In the genomic region with DNA sequence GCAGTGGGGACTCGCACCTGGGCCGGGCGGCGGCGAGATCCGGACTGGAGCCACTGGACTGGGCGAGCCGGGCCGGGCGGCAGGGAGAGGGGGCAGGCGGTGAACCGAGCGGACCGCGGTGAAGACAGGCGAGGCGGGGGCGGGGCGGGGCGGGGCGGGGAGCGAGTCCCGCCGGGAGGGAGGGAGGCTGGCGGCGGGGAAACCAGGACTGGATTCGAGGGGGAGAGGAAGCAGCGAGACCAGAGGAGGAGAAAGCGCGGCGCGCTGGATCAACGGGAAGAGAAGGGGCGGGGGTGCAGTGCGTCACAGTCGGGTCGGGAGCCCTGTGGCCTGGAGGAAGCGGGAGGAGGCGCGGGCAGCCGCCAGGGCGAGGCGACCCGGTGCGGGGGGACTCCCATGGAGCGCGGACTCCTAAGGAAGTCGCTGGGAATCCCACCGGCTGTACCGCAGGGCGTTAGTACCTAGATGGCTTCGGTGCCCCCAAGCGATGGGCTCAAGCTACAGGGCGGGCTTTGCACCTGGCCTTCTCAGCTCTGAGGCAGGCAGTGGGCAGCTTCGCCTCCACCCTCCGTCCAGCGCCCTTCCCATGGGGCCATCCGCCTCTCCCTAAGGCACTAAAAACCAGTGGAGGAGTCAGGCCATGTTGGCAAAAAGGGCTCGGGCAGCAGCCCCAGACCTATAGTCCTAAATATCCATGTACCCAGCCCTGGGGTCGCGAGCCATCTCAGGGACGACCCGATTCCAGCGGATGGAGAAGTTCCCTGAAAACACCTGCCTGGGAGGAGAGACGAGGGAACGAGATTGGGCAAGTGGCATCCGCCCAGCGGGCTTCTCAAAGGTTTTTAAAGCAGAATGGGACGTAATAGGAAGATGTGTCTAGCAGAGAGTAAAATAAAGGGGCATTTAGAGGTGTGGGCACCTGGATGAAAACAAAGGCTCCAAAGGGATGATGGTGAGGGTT, we compare ENCODE assay signal across 8 cellular contexts. TPM values are rescaled to one million over a fixed set of nuclear protein-coding genes. Genes with fewer than 3 reads are reported as not detected.
DNase-seq lines count a peak whose midpoint lies in the region; ATAC-seq, FAIRE-seq and TF ChIP-seq lines count a peak whose summit lies in the region.

A gene (minus strand): TSS at position 126 of the 961 bp plus-strand sequence. CDS start 233 bp downstream, outside the sequence.

- H4K20me1 ChIP-seq in Loucy (ENCODE audit: insufficient read depth, low read length, poor library complexity, severe bottlenecking), result no peaks in the 10 kb centered on the region
- H4K20me1 ChIP-seq in HepG2 (ENCODE audit: insufficient read depth, low read length), result no peaks in the 10 kb centered on the region
- no peaks in the 10 kb centered on the region for H4K20me1 ChIP-seq in PC-9 (ENCODE audit: insufficient read depth)

- peaks cover 20% of the 10 kb centered on the region for H3K27me3 Mint-ChIP-seq in stimulated activated naive CD8-positive, alpha-beta T cell treated with anti-CD3 and anti-CD28 coated beads, Interleukin-15, Interleukin-2, amounts not matched to agents 100 ng/mL and 50 ng/mL, for 24 hours

- CTCF ChIA-PET in HepG2 (lab: Yijun Ruan, JAX; ENCODE audit: low intra/inter-chr PET ratio, low total read pairs), result no interaction called here
- CTCF ChIA-PET in PC-9 (lab: Charles Lee), result no interaction called here

- H3K4me3 ChIP-seq in Loucy (ENCODE audit: low read length, poor library complexity, severe bottlenecking) (peak within 1 kb of the TSS; percentile 65), dorsolateral prefrontal cortex (peak within 1 kb of the TSS; percentile 52 to 85 (median 68)), HepG2 (replicated peaks in 1 of 3; ENCODE audit: insufficient read depth in 1 of 3, low read depth in 2 of 3, low read length in 3 of 3) (peak within 1 kb of the TSS in 2 of 3 experiments; percentile 13 to 40; a peak in 3 of 6 replicates), PC-9 (no peak within 1 kb of the TSS)

- H3K9ac ChIP-seq in Loucy (ENCODE audit: low read depth, low read length, poor library complexity, severe bottlenecking) (no peak within 1 kb of the TSS), HepG2 (ENCODE audit: insufficient read depth, low read depth, low read length) (no peak within 1 kb of the TSS)

- DNase-seq in DMS 273 treated with DMSO at 0.1 percent for 48 hours (lab: John Stamatoyannopoulos, UW), result peak; percentile 36
- peak; percentile 26 for DNase-seq in SIG-M5 (lab: John Stamatoyannopoulos, UW)
- peak; percentile 43 to 89 (median 80) for DNase-seq in dorsolateral prefrontal cortex
- DNase-seq in HepG2 (ENCODE audit: low spot score), result no peak
- no peak for DNase-seq in PC-9

- H3K9me3 Mint-ChIP-seq in stimulated activated naive CD8-positive, alpha-beta T cell treated with anti-CD3 and anti-CD28 coated beads, Interleukin-15, Interleukin-2, amounts not matched to agents 100 ng/mL and 50 ng/mL, for 24 hours, result no peaks in the 10 kb centered on the region

- POLR2A ChIA-PET in HepG2 (lab: Yijun Ruan, JAX), result no interaction called here
- POLR2A ChIA-PET in PC-9 (lab: Charles Lee; ENCODE audit: unreplicated experiment), result no interaction called here

- ATAC-seq in HepG2 (peak; percentile 56), HG02981 (IDR thresholded peaks at IDR 0.05; ENCODE audit: unreplicated experiment) (no peak)

- H3K36me3 Mint-ChIP-seq in stimulated activated naive CD8-positive, alpha-beta T cell treated with anti-CD3 and anti-CD28 coated beads, Interleukin-15, Interleukin-2, amounts not matched to agents 100 ng/mL and 50 ng/mL, for 24 hours (ENCODE audit: low read depth), result no peaks in the 10 kb centered on the region

- no peak for FAIRE-seq in HepG2 (lab: Jason Lieb, UNC)

- no peaks in the 10 kb centered on the region for H3K9me2 ChIP-seq in Loucy (replicated peaks; ENCODE audit: low read depth, low read length)
- H3K9me2 ChIP-seq in PC-9 (ENCODE audit: insufficient read depth), result no peaks in the 10 kb centered on the region

- peak within 1 kb of the TSS in 55 of 59 donors; percentile 36 to 95 (median 84) for H3K27ac ChIP-seq in dorsolateral prefrontal cortex
- no peak within 1 kb of the TSS for H3K27ac ChIP-seq in HepG2 (ENCODE audit: extremely low read length, insufficient read depth, low read length)
- H3K27ac ChIP-seq in PC-9, result no peak within 1 kb of the TSS

- H3K27ac Mint-ChIP-seq in stimulated activated naive CD8-positive, alpha-beta T cell treated with anti-CD3 and anti-CD28 coated beads, Interleukin-15, Interleukin-2, amounts not matched to agents 100 ng/mL and 50 ng/mL, for 24 hours, result no peak within 1 kb of the TSS

- H3K4me2 ChIP-seq in Loucy (ENCODE audit: low read depth, low read length, poor library complexity, severe bottlenecking), result peak within 1 kb of the TSS; percentile 57
- H3K4me2 ChIP-seq in HepG2 (ENCODE audit: low read depth, low read length), result peak within 1 kb of the TSS; percentile 36; the same call in 1 of the 2 replicates
- H3K4me2 ChIP-seq in PC-9, result no peak within 1 kb of the TSS

- no TSS peak for BruUV-seq in HepG2 (replicated peaks; lab: Mats Ljungman, UMichigan)
- BruUV-seq in PC-9 (replicated peaks; lab: Mats Ljungman, UMichigan), result no TSS peak

- in situ Hi-C loops in HepG2 (cut with HindIII; ENCODE audit: extremely low pct_ligation_motif_present, low pct_unique_long_range_greater_than_20kb), result no loop called here

- 12% methylated on average over 47 of the region's 69 CpGs for WGBS in HepG2 (ENCODE audit: low lambda C conversion rate)

- H2AFZ ChIP-seq in Loucy (ENCODE audit: low read length) (no peak within 1 kb of the TSS), HepG2 (ENCODE audit: low read length) (no peak within 1 kb of the TSS), PC-9 (no peak within 1 kb of the TSS)

- intact Hi-C loops in dorsolateral prefrontal cortex (cut with DNase I) (loop anchor here in 1 of 2 donors (2.0 kb wide), 1 partner anchor 37 kb away; a partner anchor contains a TSS), HepG2 (cut with micrococcal nuclease; ENCODE audit: unreplicated experiment) (no loop called here), PC-9 (cut with micrococcal nuclease; ENCODE audit: unreplicated experiment) (no loop called here)

- H3K4me1 ChIP-seq in Loucy (ENCODE audit: insufficient read depth, low read length, poor library complexity, severe bottlenecking) (peaks cover 26% of the 10 kb centered on the region), HepG2 (ENCODE audit: insufficient read depth, low read length) (no peaks in the 10 kb centered on the region), PC-9 (replicated peaks; ENCODE audit: insufficient read depth) (no peaks in the 10 kb centered on the region)

- TF ChIP-seq RAD21 in HepG2 (CRISPR knock-in tag; IDR thresholded peaks at IDR 0.05), result no peak

- TF ChIP-seq EP300 in HepG2 (IDR thresholded peaks at IDR 0.05; ENCODE audit: low read depth in 2 of 2, low read length in 2 of 2) (no peak), HepG2 (CRISPR knock-in tag; IDR thresholded peaks at IDR 0.05; ENCODE audit: borderline replicate concordance) (no peak)

- H3K9me3 ChIP-seq in Loucy (ENCODE audit: insufficient read depth, low read depth, low read length) (no peaks in the 10 kb centered on the region), HepG2 (ENCODE audit: low read length) (no peaks in the 10 kb centered on the region), PC-9 (ENCODE audit: insufficient read depth, low read depth) (no peaks in the 10 kb centered on the region)

- H3K79me2 ChIP-seq in Loucy (ENCODE audit: insufficient read depth, low read length) (no peaks in the 10 kb centered on the region), HepG2 (ENCODE audit: insufficient read depth, low read length) (no peaks in the 10 kb centered on the region), PC-9 (ENCODE audit: low read depth) (no peaks in the 10 kb centered on the region)

- TF ChIP-seq CTCF in Loucy (conservative IDR thresholded peaks at IDR 0.05; ENCODE audit: low read length), result no peak
- TF ChIP-seq CTCF in dorsolateral prefrontal cortex (IDR thresholded peaks at IDR 0.05 in 54 of 56, conservative IDR thresholded peaks at IDR 0.05 in 2 of 56; ENCODE audit: low read depth in 1 of 56, partially characterized antibody in 56 of 56), result peak in 1 of 56 donors; percentile 18
- no peak for TF ChIP-seq CTCF in HepG2 (CRISPR knock-in tag; IDR thresholded peaks at IDR 0.05)
- TF ChIP-seq CTCF in PC-9 (conservative IDR thresholded peaks at IDR 0.05), result no peak

- TF ChIP-seq POLR2A in HepG2 (IDR thresholded peaks at IDR 0.05; ENCODE audit: insufficient read depth in 1 of 2, low read depth in 2 of 2, low read length in 2 of 2), result no peak

- peaks cover 33% of the 10 kb centered on the region for H3K4me1 Mint-ChIP-seq in stimulated activated naive CD8-positive, alpha-beta T cell treated with anti-CD3 and anti-CD28 coated beads, Interleukin-15, Interleukin-2, amounts not matched to agents 100 ng/mL and 50 ng/mL, for 24 hours (ENCODE audit: low read depth)

- H3K36me3 ChIP-seq in Loucy (ENCODE audit: insufficient read depth, low read length) (no peaks in the 10 kb centered on the region), HepG2 (replicated peaks in 1 of 2; ENCODE audit: control insufficient read depth in 1 of 2, insufficient read depth in 2 of 2, low read length in 2 of 2) (no peaks in the 10 kb centered on the region), PC-9 (ENCODE audit: low read depth) (no peaks in the 10 kb centered on the region)

- H3K27me3 ChIP-seq in Loucy (ENCODE audit: insufficient read depth, low read length, poor library complexity, severe bottlenecking) (no peaks in the 10 kb centered on the region), dorsolateral prefrontal cortex (no peaks in the 10 kb centered on the region), HepG2 (ENCODE audit: control insufficient read depth in 1 of 2, insufficient read depth in 2 of 2, low read length in 2 of 2) (peaks cover 7 to 17% of the 10 kb centered on the region in 2 experiments; a peak in 4 of 5 replicates), PC-9 (ENCODE audit: insufficient read depth, low read depth) (no peaks in the 10 kb centered on the region)

- H3F3A ChIP-seq in Loucy (ENCODE audit: low read depth) (peaks cover 8% of the 10 kb centered on the region; the same call in 1 of the 2 replicates), PC-9 (ENCODE audit: insufficient read depth, low read depth) (no peaks in the 10 kb centered on the region)

- peak within 1 kb of the TSS; percentile 48 for H3K4me3 Mint-ChIP-seq in stimulated activated naive CD8-positive, alpha-beta T cell treated with anti-CD3 and anti-CD28 coated beads, Interleukin-15, Interleukin-2, amounts not matched to agents 100 ng/mL and 50 ng/mL, for 24 hours

RNA-seq across cellular contexts. Expression of the gene that starts here (rescaled TPM):
- 10 to 100 TPM in 114 of 120 experiments, 1 to 10 TPM in 6; 5.0 to 22.9 (median 14.6) TPM for total RNA-seq in dorsolateral prefrontal cortex
- total RNA-seq in HepG2 (2016; rRNA removed; fragmentation: Illumina TruSeq; extraction: Trizol), result not detected in 2 replicates
- not detected in 2 replicates for total RNA-seq in HepG2 (2016; cell fraction: cytosol; rRNA removed; fragmentation: Illumina TruSeq; extraction: Trizol; ENCODE audit: low read depth)
- total RNA-seq in HepG2 (2016; cell fraction: insoluble cytoplasmic fraction; rRNA removed; fragmentation: Illumina TruSeq; extraction: Trizol), result not detected in 2 replicates
- not detected in 2 replicates for total RNA-seq in HepG2 (2016; cell fraction: membrane; rRNA removed; fragmentation: Illumina TruSeq; extraction: Trizol)
- not detected in 2 replicates for total RNA-seq in HepG2 (2016; cell fraction: nucleus; rRNA removed; fragmentation: Illumina TruSeq; extraction: Trizol)
- polyA plus RNA-seq in HepG2 (2011; rRNA removed), result not detected in 2 replicates
- 0.01 TPM in 1 of 2 replicates, not detected in the other for polyA plus RNA-seq in HepG2 (2011; cell fraction: cytosol; rRNA removed)
- polyA plus RNA-seq in HepG2 (2011; cell fraction: nucleus; rRNA removed), result not detected in 2 replicates
- not detected in 2 replicates for polyA plus RNA-seq in HepG2 (2012)
- not detected in 2 replicates for polyA plus RNA-seq in HepG2 (2016; cell fraction: cytosol; fragmentation: Illumina TruSeq; extraction: Trizol; ENCODE audit: low read depth)
- polyA plus RNA-seq in HepG2 (2016; cell fraction: insoluble cytoplasmic fraction; fragmentation: Illumina TruSeq; extraction: Trizol; ENCODE audit: low read depth), result not detected in 2 replicates
- polyA plus RNA-seq in HepG2 (2016; cell fraction: membrane; fragmentation: Illumina TruSeq; extraction: Trizol; ENCODE audit: low read depth), result not detected in 2 replicates
- not detected in 2 replicates for polyA plus RNA-seq in HepG2 (2016; cell fraction: nucleus; fragmentation: Illumina TruSeq; extraction: Trizol; ENCODE audit: insufficient read depth, low read depth)
- not detected in 2 replicates for polyA minus RNA-seq in HepG2 (2011; rRNA and poly(A)+ RNA removed; ENCODE audit: low replicate concordance)
- polyA minus RNA-seq in HepG2 (2011; cell fraction: cytosol; rRNA and poly(A)+ RNA removed), result not detected in 2 replicates
- not detected in 2 replicates for polyA minus RNA-seq in HepG2 (2011; cell fraction: nucleus; rRNA and poly(A)+ RNA removed)
- total RNA-seq in PC-9 (2021), result not detected in 2 replicates

Comparison
In these comparisons a context has a peak if more than half of its experiments do, and no peak if none do; other contexts are left out.
1. Peak in ATAC-seq, H3K4me3 ChIP-seq and H3K4me2 ChIP-seq in HepG2; RNA of the gene not detected or under 1 TPM.
2. DNase-seq: peak in DMS 273 treated with DMSO at 0.1 percent for 48 hours (single experiment), SIG-M5 (single experiment) and dorsolateral prefrontal cortex (10 of 10); none in HepG2 (single experiment) and PC-9 (0 of 2).
3. H3K27ac ChIP-seq: peak in dorsolateral prefrontal cortex (55 of 59); none in HepG2 (single experiment) and PC-9 (single experiment).